ENCODE assay signal across 8 cellular contexts in the genomic region with DNA sequence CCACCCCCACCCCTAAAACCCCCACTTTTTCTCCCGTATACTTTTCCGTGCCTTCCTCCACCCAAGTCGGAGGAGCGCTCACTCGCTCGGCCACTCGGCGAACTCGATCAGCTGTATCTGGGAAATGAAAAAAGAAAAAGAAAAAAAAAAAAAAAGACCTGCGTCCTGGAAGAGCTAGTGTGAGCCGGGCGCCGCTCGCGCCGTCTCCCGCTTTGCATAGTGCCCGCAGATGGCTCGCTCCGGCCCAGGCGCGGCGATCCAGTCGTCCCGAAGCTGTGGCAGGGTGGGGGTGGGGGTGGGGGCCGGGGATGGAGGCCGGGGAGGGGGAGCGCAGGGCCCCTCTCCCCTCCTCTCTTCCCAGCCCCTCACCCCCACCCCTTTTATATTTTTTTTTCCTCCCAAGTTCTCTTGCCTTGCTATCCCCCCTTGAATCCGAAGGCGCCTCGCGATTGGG. TPM values are rescaled to one million over a fixed set of nuclear protein-coding genes. Genes with fewer than 3 reads are reported as not detected.
DNase-seq lines count a peak whose midpoint lies in the region; ATAC-seq, FAIRE-seq and TF ChIP-seq lines count a peak whose summit lies in the region.

No MANE protein-coding gene starts in this region.

- POLR2A ChIA-PET in AG04450 (lab: Yijun Ruan, JAX), result interaction anchor here (0.7 kb wide), 1 partner anchor 48 kb away, joined by 3 read pairs; no protein-coding TSS in a partner anchor

- H3K36me3 ChIP-seq in ascending aorta, result no peaks in the 10 kb centered on the region
- H3K36me3 ChIP-seq in kidney (ENCODE audit: control insufficient read depth in 1 of 2, insufficient read depth in 2 of 2, low read length in 2 of 2), result no peaks in the 10 kb centered on the region

- no peak overlapping the region for H3K9ac ChIP-seq in kidney (ENCODE audit: low read length in 2 of 2)

- FAIRE-seq in kidney (lab: Jason Lieb, UNC), result no peak

- intact Hi-C loops in ascending aorta (cut with DNase I) (loop anchor here (10.0 kb wide), 1 partner anchor 533 kb away; no protein-coding TSS in a partner anchor), kidney (cut with DNase I) (no loop called here)

- CTCF ChIA-PET in AG04450 (lab: Charles Lee), result interaction anchor here (0.5 to 1.5 kb wide), 4 partner anchors 9 to 901 kb away, joined by 3 to 6 read pairs (median 4); no protein-coding TSS in a partner anchor

- DNase-seq in AG04450 (ENCODE audit: low read depth, low spot score), result no peak
- DNase-seq in ascending aorta (ENCODE audit: low spot score in 2 of 2), result no peak
- no peak for DNase-seq in kidney
- DNase-seq in superior temporal gyrus (ENCODE audit: extremely low spot score), result peak; percentile 46
- no peak for DNase-seq in epidermal melanocyte (ENCODE audit: insufficient read length, low spot score)

- peaks cover 56% of the 10 kb centered on the region for H3K27me3 ChIP-seq in AG04450 (ENCODE audit: control insufficient read depth, insufficient read depth, low read length)
- peaks cover 25% of the 10 kb centered on the region for H3K27me3 ChIP-seq in ascending aorta

- H3K4me1 ChIP-seq in ascending aorta (peaks cover 12 to 21% of the 10 kb centered on the region in 2 donors), kidney (ENCODE audit: control insufficient read depth in 1 of 2, insufficient read depth in 1 of 2, low read depth in 1 of 2, low read length in 2 of 2) (peaks cover 0 to 2% of the 10 kb centered on the region in 2 donors)

- H3K27ac ChIP-seq in AG04450 (ENCODE audit: low read depth, low read length), result peak overlapping the region; percentile 39
- peak overlapping the region; percentile 32 to 70 for H3K27ac ChIP-seq in ascending aorta
- no peak overlapping the region for H3K27ac ChIP-seq in kidney (ENCODE audit: low read depth in 2 of 2, low read length in 2 of 2)

- H3K4me3 ChIP-seq in AG04450 (ENCODE audit: low read depth, low read length) (peak overlapping the region; percentile 65), ascending aorta (peak overlapping the region; percentile 52 to 68), kidney (ENCODE audit: low read length in 2 of 2) (peak overlapping the region; percentile 64 to 79)

- TF ChIP-seq CTCF in AG04450 (IDR thresholded peaks at IDR 0.05; ENCODE audit: low read depth, low read length), result no peak
- TF ChIP-seq CTCF in ascending aorta (IDR thresholded peaks at IDR 0.05), result no peak
- TF ChIP-seq CTCF in kidney (IDR thresholded peaks at IDR 0.05; ENCODE audit: borderline replicate concordance, extremely low read depth, insufficient read depth), result no peak

- H3K9me3 ChIP-seq in AG04450 (ENCODE audit: control insufficient read depth, insufficient read depth, low read length) (no peaks in the 10 kb centered on the region; the same call in 1 of the 2 replicates), ascending aorta (no peaks in the 10 kb centered on the region), kidney (ENCODE audit: control insufficient read depth in 1 of 2, low read length in 2 of 2) (no peaks in the 10 kb centered on the region)

- ATAC-seq in GM19023 (IDR thresholded peaks at IDR 0.05; ENCODE audit: unreplicated experiment), result peak; percentile 26
- ATAC-seq in HG03565 (IDR thresholded peaks at IDR 0.05; ENCODE audit: unreplicated experiment), result peak; percentile 9
- ATAC-seq in GM21786 (IDR thresholded peaks at IDR 0.05; ENCODE audit: unreplicated experiment), result no peak

RNA-seq across cellular contexts. Expression of gene PROX1, which starts 0.3 kb away (rescaled TPM):
- polyA plus RNA-seq in AG04450 (2011; rRNA removed) (0.07 TPM in 2 replicates), kidney (ENCODE audit: insufficient read depth, low read depth, low replicate concordance) (0.92 TPM)
- 0.22 and 0.32 TPM in 2 replicates for polyA minus RNA-seq in AG04450 (2011; rRNA and poly(A)+ RNA removed)
- total RNA-seq in ascending aorta (0.32 TPM), kidney (6.6 TPM)

Comparison
In these comparisons a context has a peak if more than half of its experiments do, and no peak if none do; other contexts are left out.
1. H3K27ac ChIP-seq: peak in AG04450 (single experiment) and ascending aorta (2 of 2); none in kidney (0 of 2).
2. Peak in every context shown above with its lines, with median percentiles within 50 percentile points of each other: H3K4me3 ChIP-seq.